ENCODE assay signal across 22 cellular contexts in genomic region chr2:201938151-201938815, GRCh38.
DNase-seq lines count a peak whose midpoint lies in the region; ATAC-seq, FAIRE-seq and TF ChIP-seq lines count a peak whose summit lies in the region.
"Had no signal": no experiment of that assay in that cellular context is flagged by ENCODE, and none has a peak within 500 bp of the region (broad histone marks: within the 10 kb centered on the region; RNA-seq: fewer than 3 reads in every experiment).

No MANE protein-coding gene starts in this region.

- H3K9me3 Mint-ChIP-seq in astrocyte (ENCODE audit: unreplicated experiment) = peaks cover 5% of the 10 kb centered on the region
- H3K9me3 Mint-ChIP-seq: activated CD8-positive, alpha-beta T cell treated with anti-CD3 and anti-CD28 coated beads for 36 hours; activated naive CD4-positive, alpha-beta T cell treated with anti-CD3 and anti-CD28 coated beads, Interleukin-2, amount 50 U/mL, for 72 hours had no signal

- no peak overlapping the region for H2AK5ac ChIP-seq in mesenchymal stem cell (ENCODE audit: low read length, severe bottlenecking)

- no peaks in the 10 kb centered on the region for H4K20me1 ChIP-seq in astrocyte (ENCODE audit: insufficient read depth, low read length)

- ATAC-seq in upper lobe of left lung (ENCODE audit: low FRiP score in 2 of 2) (no peak), esophagus mucosa (no peak)
- ATAC-seq: activated CD8-positive, alpha-beta T cell treated with anti-CD3 and anti-CD28 coated beads for 36 hours; activated naive CD4-positive, alpha-beta T cell treated with anti-CD3 and anti-CD28 coated beads, Interleukin-2, amount 50 U/mL, for 72 hours; T-helper 17 cell had no signal

- no peaks in the 10 kb centered on the region for H3K27me3 ChIP-seq in astrocyte (ENCODE audit: insufficient read depth, low read length)
- peaks cover 3 to 60% of the 10 kb centered on the region in 2 experiments for H3K27me3 ChIP-seq in mesenchymal stem cell (ENCODE audit: control insufficient read depth in 1 of 2, insufficient read depth in 1 of 2, low read length in 2 of 2)
- H3K27me3 ChIP-seq in upper lobe of left lung = no peaks in the 10 kb centered on the region
- H3K27me3 ChIP-seq: brain microvascular endothelial cell had no signal

- H2BK5ac ChIP-seq in mesenchymal stem cell (ENCODE audit: low read depth, low read length, poor library complexity, severe bottlenecking) = no peak overlapping the region

- no CpG with 5 or more reads among the region's 2 CpGs for WGBS in mesenchymal stem cell
- WGBS in upper lobe of left lung, 2 donors = 67 to 70% methylated on average over 2 of the region's 2 CpGs

- H2BK120ac ChIP-seq in mesenchymal stem cell (ENCODE audit: low read depth, low read length) = no peak overlapping the region

- no peak overlapping the region for H4K8ac ChIP-seq in mesenchymal stem cell (ENCODE audit: low read length)

- H3K4me1 ChIP-seq in astrocyte (ENCODE audit: insufficient read depth, low read length) = peaks cover 35% of the 10 kb centered on the region
- H3K4me1 ChIP-seq in mesenchymal stem cell (ENCODE audit: control insufficient read depth, insufficient read depth, low read depth, low read length) = peaks cover 1% of the 10 kb centered on the region
- H3K4me1 ChIP-seq in upper lobe of left lung = no peaks in the 10 kb centered on the region
- H3K4me1 ChIP-seq: prostate gland had no signal

- no peak for TF ChIP-seq POLR2A in upper lobe of left lung (IDR thresholded peaks at IDR 0.05)

- H3K4me3 Mint-ChIP-seq in astrocyte (ENCODE audit: unreplicated experiment) = no peak overlapping the region
- H3K4me3 Mint-ChIP-seq: activated B cell treated with CpG ODN at 0.5 μM for 24 hours; activated CD8-positive, alpha-beta T cell treated with anti-CD3 and anti-CD28 coated beads for 36 hours; T-helper 17 cell had no signal

- H3K79me2 ChIP-seq in astrocyte (ENCODE audit: insufficient read depth, low read length) = no peaks in the 10 kb centered on the region

- H3K9ac ChIP-seq in astrocyte (ENCODE audit: low read length) (peak overlapping the region; percentile 34), mesenchymal stem cell (ENCODE audit: low read length) (no peak overlapping the region)

- H3K36me3 ChIP-seq in astrocyte (ENCODE audit: insufficient read depth, low read length) (no peaks in the 10 kb centered on the region), mesenchymal stem cell (ENCODE audit: control insufficient read depth in 1 of 2, insufficient read depth in 2 of 2, low read depth in 1 of 2, low read length in 2 of 2) (no peaks in the 10 kb centered on the region), upper lobe of left lung (no peaks in the 10 kb centered on the region)
- H3K36me3 ChIP-seq: brain microvascular endothelial cell, prostate gland had no signal

- FAIRE-seq in astrocyte (lab: Jason Lieb, UNC) (peak; percentile 39), frontal cortex (lab: Jason Lieb, UNC) (no peak)
- FAIRE-seq: GM18507, small intestine had no signal

- peak; percentile 41 for DNase-seq in SKM-1 treated with dmso at 0.1 percent for 144 hours (lab: John Stamatoyannopoulos, UW; ENCODE audit: unreplicated experiment)
- DNase-seq in SKM-1 (lab: John Stamatoyannopoulos, UW; ENCODE audit: unreplicated experiment) = no peak
- peak; percentile 94 for DNase-seq in astrocyte (ENCODE audit: low read depth)
- peak; percentile 44 for DNase-seq in mesenchymal stem cell
- no peak for DNase-seq in frontal cortex (ENCODE audit: low spot score in 2 of 2)
- DNase-seq in C1 segment of cervical spinal cord (lab: John Stamatoyannopoulos, UW) = no peak
- no peak for DNase-seq in upper lobe of left lung
- DNase-seq: activated B cell treated with CpG ODN at 0.5 μM for 24 hours; activated CD8-positive, alpha-beta T cell treated with anti-CD3 and anti-CD28 coated beads for 36 hours; activated T-cell treated with anti-CD3 and anti-CD28 coated beads, Interleukin-2, amount 50 U/mL, for 48 hours; brain microvascular endothelial cell; dermis blood vessel endothelial cell; NCI-H187; NCI-H345; Right ventricle myocardium superior; small intestine; stimulated activated CD8-positive, alpha-beta memory T cell treated with anti-CD3 and anti-CD28 coated beads, Interleukin-4, amount 100 ng/mL, for 48 hours; T-helper 17 cell had no signal

- H3K4me2 ChIP-seq in astrocyte (ENCODE audit: low read length) (peak overlapping the region; percentile 50), mesenchymal stem cell (ENCODE audit: low read length, poor library complexity, severe bottlenecking) (no peak overlapping the region)

- H3K23ac ChIP-seq in mesenchymal stem cell (ENCODE audit: low read length in 2 of 2) = no peak overlapping the region

- no peak overlapping the region for H3K18ac ChIP-seq in mesenchymal stem cell (ENCODE audit: low read depth in 1 of 2, low read length in 2 of 2)

- peaks cover 3% of the 10 kb centered on the region for H3K36me3 Mint-ChIP-seq in astrocyte (ENCODE audit: low read depth, unreplicated experiment)
- H3K36me3 Mint-ChIP-seq: activated naive CD4-positive, alpha-beta T cell treated with anti-CD3 and anti-CD28 coated beads, Interleukin-2, amount 50 U/mL, for 72 hours had no signal

- no peak for TF ChIP-seq EP300 in upper lobe of left lung (IDR thresholded peaks at IDR 0.05)

- H3K9me3 ChIP-seq in astrocyte (ENCODE audit: insufficient read depth, low read depth, low read length) (no peaks in the 10 kb centered on the region), mesenchymal stem cell (ENCODE audit: control insufficient read depth, low read length) (peaks cover 7% of the 10 kb centered on the region), upper lobe of left lung (no peaks in the 10 kb centered on the region)
- H3K9me3 ChIP-seq: prostate gland had no signal

- peaks cover 5% of the 10 kb centered on the region for H3K27me3 Mint-ChIP-seq in astrocyte (ENCODE audit: low read depth, unreplicated experiment)

- H3K4ac ChIP-seq in mesenchymal stem cell (ENCODE audit: low read depth in 1 of 2, low read length in 2 of 2) = no peak overlapping the region

- TF ChIP-seq CTCF in astrocyte (IDR thresholded peaks at IDR 0.05; ENCODE audit: insufficient read depth, low read depth, low read length) (no peak), upper lobe of left lung (IDR thresholded peaks at IDR 0.05) (no peak)

- peak overlapping the region; percentile 77 for H3K27ac Mint-ChIP-seq in astrocyte (ENCODE audit: unreplicated experiment)
- H3K27ac Mint-ChIP-seq: activated B cell treated with CpG ODN at 0.5 μM for 24 hours; activated CD8-positive, alpha-beta T cell treated with anti-CD3 and anti-CD28 coated beads for 36 hours; activated naive CD4-positive, alpha-beta T cell treated with anti-CD3 and anti-CD28 coated beads, Interleukin-2, amount 50 U/mL, for 72 hours; T-helper 17 cell had no signal

- H3K27ac ChIP-seq in astrocyte (ENCODE audit: low read depth, low read length) (peak overlapping the region; percentile 65), mesenchymal stem cell (ENCODE audit: low read length, poor library complexity, severe bottlenecking) (no peak overlapping the region), upper lobe of left lung (no peak overlapping the region)
- H3K27ac ChIP-seq: brain microvascular endothelial cell, prostate gland had no signal

- no peak overlapping the region for H4K91ac ChIP-seq in mesenchymal stem cell (ENCODE audit: low read length)

- H2AFZ ChIP-seq in astrocyte (ENCODE audit: low read depth, low read length) = peak overlapping the region; percentile 22
- H2AFZ ChIP-seq in mesenchymal stem cell (ENCODE audit: low read depth, low read length) = no peak overlapping the region

- H3K79me1 ChIP-seq in mesenchymal stem cell (replicated peaks; ENCODE audit: low read length, poor library complexity, severe bottlenecking) = no peaks in the 10 kb centered on the region

- H3K4me1 Mint-ChIP-seq in astrocyte (ENCODE audit: low read depth, unreplicated experiment) = peaks cover 24% of the 10 kb centered on the region
- H3K4me1 Mint-ChIP-seq: activated B cell treated with CpG ODN at 0.5 μM for 24 hours, T-helper 17 cell had no signal

- no peak overlapping the region for H3K14ac ChIP-seq in mesenchymal stem cell (ENCODE audit: low read length in 2 of 2)

- no peak overlapping the region for H2BK12ac ChIP-seq in mesenchymal stem cell (ENCODE audit: low read length in 2 of 2)

- no peak overlapping the region for H2BK15ac ChIP-seq in mesenchymal stem cell (ENCODE audit: low read depth, poor library complexity, severe bottlenecking)

- no peak overlapping the region for H3K4me3 ChIP-seq in astrocyte (ENCODE audit: insufficient read depth, low read depth, low read length)
- no peak overlapping the region for H3K4me3 ChIP-seq in mesenchymal stem cell (ENCODE audit: insufficient read depth in 1 of 2, low read depth in 1 of 2, low read length in 2 of 2)
- no peak overlapping the region for H3K4me3 ChIP-seq in upper lobe of left lung
- H3K4me3 ChIP-seq: prostate gland had no signal

Comparison
In these comparisons a context has a peak if more than half of its experiments do, and no peak if none do; other contexts are left out.
1. DNase-seq: peak in SKM-1 treated with dmso at 0.1 percent for 144 hours (single experiment), astrocyte (single experiment) and mesenchymal stem cell (single experiment); none in SKM-1 (single experiment), frontal cortex (0 of 2), C1 segment of cervical spinal cord (0 of 14) and upper lobe of left lung (0 of 2).